ENCODE assay signal across 8 cellular contexts in genomic region chr5:135887447-135887864, GRCh38. TPM values are rescaled to one million over a fixed set of nuclear protein-coding genes. Genes with fewer than 3 reads are reported as not detected.
DNase-seq lines count a peak whose midpoint lies in the region; TF ChIP-seq lines count a peak whose summit lies in the region.

No MANE protein-coding gene starts in this region.

- no TSS peak for BruUV-seq in Calu3 (replicated peaks; lab: Mats Ljungman, UMichigan)

- 10 to 17% methylated on average over 6 to 8 of the region's 8 CpGs for WGBS in esophagus squamous epithelium, 2 donors

- H3K4me3 ChIP-seq in esophagus squamous epithelium = no peak overlapping the region
- H3K4me3 ChIP-seq in neural cell (ENCODE audit: low read length) = no peak overlapping the region

- DNase-seq in Calu3 = peak; percentile 88
- peak; percentile 70 for DNase-seq in GM20000 (ENCODE audit: low spot score)
- DNase-seq in HK-2 (ENCODE audit: unreplicated experiment) = peak; percentile 58
- DNase-seq in NOMO-1 treated with DMSO at 0.1 percent for 48 hours (lab: John Stamatoyannopoulos, UW; ENCODE audit: unreplicated experiment) = peak; percentile 56
- DNase-seq in activated CD8-positive, alpha-beta memory T cell treated with anti-CD3 and anti-CD28 coated beads, Interleukin-2, amount 50 U/mL, for 48 hours = peak; percentile 81
- no peak for DNase-seq in esophagus squamous epithelium (lab: John Stamatoyannopoulos, UW)
- peak; percentile 27 for DNase-seq in stromal cell of bone marrow (ENCODE audit: low read depth)

- intact Hi-C loops in Calu3 (cut with micrococcal nuclease; ENCODE audit: unreplicated experiment) (loop anchor here (1.0 to 5.0 kb wide), 7 partner anchors 57 to 885 kb away; no protein-coding TSS in a partner anchor), esophagus squamous epithelium (cut with DNase I) (loop anchor here (5.0 kb wide), 1 partner anchor 325 kb away; no protein-coding TSS in a partner anchor)

- H3F3A ChIP-seq in neural cell (ENCODE audit: insufficient read depth, low read length, poor library complexity, severe bottlenecking) = no peaks in the 10 kb centered on the region

- CTCF ChIA-PET in Calu3 (lab: Charles Lee) = interaction anchor here (0.9 kb wide), 1 partner anchor 255 kb away, joined by 6 read pairs; no protein-coding TSS in a partner anchor

- TF ChIP-seq EP300 in neural cell (conservative IDR thresholded peaks at IDR 0.05; ENCODE audit: poor library complexity, severe bottlenecking) = no peak

- TF ChIP-seq POLR2A in esophagus squamous epithelium (IDR thresholded peaks at IDR 0.05) = no peak

- no peak overlapping the region for H3K9ac ChIP-seq in neural cell (ENCODE audit: low read length)

- H3K27me3 Mint-ChIP-seq in Calu3 (ENCODE audit: unreplicated experiment) = peaks cover 38% of the 10 kb centered on the region

- peaks cover 0 to 29% (median 0%) of the 10 kb centered on the region in 4 donors for H3K27me3 ChIP-seq in esophagus squamous epithelium
- no peaks in the 10 kb centered on the region for H3K27me3 ChIP-seq in neural cell (ENCODE audit: insufficient read depth, low read depth, low read length)

- peak; percentile 88 for TF ChIP-seq CTCF in Calu3 (IDR thresholded peaks at IDR 0.05; ENCODE audit: unreplicated experiment)
- peak; percentile 78 for TF ChIP-seq CTCF in GM20000 (IDR thresholded peaks at IDR 0.05; ENCODE audit: extremely low read depth, missing control alignments)
- TF ChIP-seq CTCF in esophagus squamous epithelium (IDR thresholded peaks at IDR 0.05) = peak; percentile 19 to 86 (median 76)
- peak; percentile 91 for TF ChIP-seq CTCF in neural cell (IDR thresholded peaks at IDR 0.05; ENCODE audit: poor library complexity, severe bottlenecking)

- H3K9me3 ChIP-seq in esophagus squamous epithelium (no peaks in the 10 kb centered on the region), neural cell (ENCODE audit: low read length) (no peaks in the 10 kb centered on the region)

- H3K4me3 Mint-ChIP-seq in Calu3 (ENCODE audit: low read depth, unreplicated experiment) = no peak overlapping the region

- no peaks in the 10 kb centered on the region for H3K36me3 Mint-ChIP-seq in Calu3 (ENCODE audit: insufficient read depth, unreplicated experiment)

- H3K9me3 Mint-ChIP-seq in Calu3 (ENCODE audit: low read depth, unreplicated experiment) = no peaks in the 10 kb centered on the region

- peaks cover 12% of the 10 kb centered on the region for H3K4me1 Mint-ChIP-seq in Calu3 (ENCODE audit: low read depth, unreplicated experiment)

- no peak overlapping the region for H3K27ac Mint-ChIP-seq in Calu3 (ENCODE audit: unreplicated experiment)

- TF ChIP-seq RAD21 in neural cell (conservative IDR thresholded peaks at IDR 0.05) = peak; percentile 94

- no peaks in the 10 kb centered on the region for H4K20me1 ChIP-seq in neural cell (ENCODE audit: insufficient read depth)

- H3K4me1 ChIP-seq in esophagus squamous epithelium = peaks cover 0 to 28% (median 7%) of the 10 kb centered on the region in 3 donors

- H3K79me2 ChIP-seq in neural cell (replicated peaks; ENCODE audit: insufficient read depth, low read length) = no peaks in the 10 kb centered on the region

- no peak overlapping the region for H2AFZ ChIP-seq in neural cell (ENCODE audit: low read depth, low read length)

- H3K9me2 ChIP-seq in neural cell (ENCODE audit: insufficient read depth, low read length) = no peaks in the 10 kb centered on the region

- H3K36me3 ChIP-seq in esophagus squamous epithelium (no peaks in the 10 kb centered on the region), neural cell (ENCODE audit: insufficient read depth, low read length) (no peaks in the 10 kb centered on the region)

- H3K27ac ChIP-seq in esophagus squamous epithelium (no peak overlapping the region), neural cell (ENCODE audit: low read length) (no peak overlapping the region)

- H3K4me2 ChIP-seq in neural cell (ENCODE audit: low read length) = no peak overlapping the region

TF ChIP-seq in neural cell, 6 proteins besides CTCF, POLR2A, EP300 and RAD21:
- no peak for TF ChIP-seq POLR2AphosphoS5 (IDR thresholded peaks at IDR 0.05)
- TF ChIP-seq SMC3 (conservative IDR thresholded peaks at IDR 0.05; ENCODE audit: poor library complexity) = peak; percentile 95
TF ChIP-seq in neural cell: peak in this region for 1.

RNA-seq across cellular contexts. Expression of gene IL9, which starts 8.2 kb away (rescaled TPM):
- not detected in 2 replicates for total RNA-seq in Calu3 (2022)
- not detected for total RNA-seq in esophagus squamous epithelium
- not detected in 2 replicates for polyA plus RNA-seq in neural cell
- not detected in 2 replicates for polyA minus RNA-seq in neural cell

RNA-seq across cellular contexts. Expression of gene SLC25A48, which starts 53.0 kb away (rescaled TPM):
- not detected in 2 replicates for total RNA-seq in Calu3 (2022)
- total RNA-seq in esophagus squamous epithelium = 1 to 10 TPM in 1 of 4 donors, under 1 TPM in 3; 0.19 to 1.3 (median 0.48) TPM
- polyA plus RNA-seq in neural cell = 1.0 TPM in 1 of 2 replicates, not detected in the other
- not detected in 2 replicates for polyA minus RNA-seq in neural cell
